In the genomic region with DNA sequence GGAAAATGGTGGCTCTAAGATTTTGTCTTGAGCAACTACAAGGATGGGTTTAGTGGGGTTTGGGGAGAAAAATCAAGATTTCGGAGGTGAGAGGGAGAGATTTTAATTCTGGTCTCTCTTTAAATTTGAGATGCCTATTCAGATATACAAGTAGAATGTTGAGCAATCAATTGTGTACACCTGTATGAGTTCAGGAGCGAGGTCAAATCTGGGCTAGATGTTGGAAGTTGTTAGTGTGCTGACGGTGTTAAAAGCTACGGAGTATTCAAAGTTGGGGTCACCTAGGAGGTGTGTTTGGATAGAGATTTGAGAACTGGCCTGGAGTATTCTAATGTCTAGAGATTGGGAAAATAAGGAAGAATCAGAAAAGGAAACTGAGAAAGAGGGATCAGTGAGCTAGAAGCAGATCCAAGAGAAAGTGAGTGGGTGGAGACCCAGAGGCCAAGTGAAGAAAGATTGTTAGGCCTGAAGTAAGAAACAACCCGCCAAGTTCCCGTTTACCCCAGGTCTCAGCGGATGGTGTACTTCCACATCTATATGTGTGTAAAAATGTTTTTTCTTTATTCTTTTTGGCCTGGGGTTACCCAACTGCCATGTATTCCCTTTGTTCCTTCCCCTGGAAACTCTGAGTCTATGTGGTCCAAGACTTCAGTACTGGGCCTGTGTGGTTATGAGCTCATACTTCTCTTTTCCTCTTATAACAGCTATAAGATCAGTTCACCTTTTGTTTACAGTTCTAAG, we compare ENCODE assay signal across 23 cellular contexts. TPM values are rescaled to one million over a fixed set of nuclear protein-coding genes. Genes with fewer than 3 reads are reported as not detected.
DNase-seq lines count a peak whose midpoint lies in the region; ATAC-seq and TF ChIP-seq lines count a peak whose summit lies in the region.
"Had no signal": no experiment of that assay in that cellular context is flagged by ENCODE, and none has a peak within 500 bp of the region (broad histone marks: within the 10 kb centered on the region; RNA-seq: fewer than 3 reads in every experiment).

No MANE protein-coding gene starts in this region.

- H3K27me3 Mint-ChIP-seq in activated T-cell treated with anti-CD3 and anti-CD28 coated beads, Interleukin-2, amount 50 U/mL, for 72 hours (ENCODE audit: low read depth): peaks cover 8% of the 10 kb centered on the region
- peaks cover 15% of the 10 kb centered on the region for H3K27me3 Mint-ChIP-seq in type B pancreatic cell

- peak; percentile 88 to 90 for ATAC-seq in activated T-cell treated with anti-CD3 and anti-CD28 coated beads, Interleukin-2, amount 50 U/mL, for 72 hours (replicated peaks in 1 of 2)
- peak; percentile 77 for ATAC-seq in left lobe of liver
- ATAC-seq in stimulated activated naive CD8-positive, alpha-beta T cell treated with anti-CD3 and anti-CD28 coated beads, Interleukin-15, Interleukin-2, amounts not matched to agents 100 U/mL and 50 U/mL, for 24 hours: peak; percentile 87
- ATAC-seq: PC-3 had no signal

- no peak for DNase-seq in activated T-cell treated with anti-CD3 and anti-CD28 coated beads, Interleukin-2, amount 50 U/mL, for 72 hours
- DNase-seq in activated T-cell treated with anti-CD3 and anti-CD28 coated beads for 4 hours (no peak), SIG-M5 (lab: John Stamatoyannopoulos, UW) (peak; percentile 61), left lobe of liver (ENCODE audit: low spot score) (no peak), type B pancreatic cell (ENCODE audit: extremely low spot score, unreplicated experiment) (no peak), NCI-H1930 (lab: John Stamatoyannopoulos, UW) (no peak), germinal center (ENCODE audit: low spot score) (no peak)
- DNase-seq in stimulated activated naive CD8-positive, alpha-beta T cell treated with anti-CD3 and anti-CD28 coated beads, Interleukin-15, Interleukin-2, amounts not matched to agents 100 U/mL and 50 U/mL, for 24 hours: no peak
- DNase-seq: activated B cell treated with CpG ODN at 0.5 μM for 24 hours; activated effector memory CD4-positive, alpha-beta T cell treated with Interleukin-2 at 50 U/mL for 16 hours; amniotic stem cell; DMS 273 treated with DMSO at 0.1 percent for 48 hours; hypothalamus; IMR-90; midbrain; NCI-H2081; NCI-H510A; PC-3; psoas muscle; SJCRH30; stimulated activated CD4-positive, alpha-beta T cell treated with anti-CD3 and anti-CD28 coated beads, Interleukin-4, amount 100 ng/mL, for 24 hours; substantia nigra; uterus had no signal

- no peak overlapping the region for H3K27ac Mint-ChIP-seq in activated T-cell treated with anti-CD3 and anti-CD28 coated beads, Interleukin-2, amount 50 U/mL, for 72 hours
- H3K27ac Mint-ChIP-seq in type B pancreatic cell: no peak overlapping the region
- H3K27ac Mint-ChIP-seq: activated B cell treated with CpG ODN at 0.5 μM for 24 hours had no signal

- H3K4me1 Mint-ChIP-seq in activated T-cell treated with anti-CD3 and anti-CD28 coated beads, Interleukin-2, amount 50 U/mL, for 72 hours (ENCODE audit: low read depth): peaks cover 21% of the 10 kb centered on the region
- H3K4me1 Mint-ChIP-seq in type B pancreatic cell (ENCODE audit: unreplicated experiment): peaks cover 4% of the 10 kb centered on the region
- H3K4me1 Mint-ChIP-seq: activated B cell treated with CpG ODN at 0.5 μM for 24 hours had no signal

- TF ChIP-seq CTCF in type B pancreatic cell (conservative IDR thresholded peaks at IDR 0.05): no peak

- no peaks in the 10 kb centered on the region for H3K36me3 Mint-ChIP-seq in activated T-cell treated with anti-CD3 and anti-CD28 coated beads, Interleukin-2, amount 50 U/mL, for 72 hours (ENCODE audit: insufficient read depth in 2 of 2)
- no peaks in the 10 kb centered on the region for H3K36me3 Mint-ChIP-seq in type B pancreatic cell

- H3K9me3 Mint-ChIP-seq in activated T-cell treated with anti-CD3 and anti-CD28 coated beads, Interleukin-2, amount 50 U/mL, for 72 hours: no peaks in the 10 kb centered on the region
- H3K9me3 Mint-ChIP-seq in type B pancreatic cell: no peaks in the 10 kb centered on the region
- H3K9me3 Mint-ChIP-seq: activated B cell treated with CpG ODN at 0.5 μM for 24 hours had no signal

- no peak overlapping the region for H3K4me3 Mint-ChIP-seq in activated T-cell treated with anti-CD3 and anti-CD28 coated beads, Interleukin-2, amount 50 U/mL, for 72 hours
- no peak overlapping the region for H3K4me3 Mint-ChIP-seq in type B pancreatic cell
- H3K4me3 Mint-ChIP-seq: activated B cell treated with CpG ODN at 0.5 μM for 24 hours had no signal

RNA-seq across cellular contexts. Expression of gene ARHGAP26, which starts 11.9 kb away (rescaled TPM):
- 10 to 100 TPM; 24.0 to 24.3 TPM for total RNA-seq in activated T-cell treated with anti-CD3 and anti-CD28 coated beads, Interleukin-2, amount 50 U/mL, for 72 hours
- total RNA-seq in left lobe of liver (7.4 TPM), type B pancreatic cell (ENCODE audit: low replicate concordance) (18.7 and 24.1 TPM in 2 replicates)
